ENCODE assay signal across 10 cellular contexts in the genomic region with DNA sequence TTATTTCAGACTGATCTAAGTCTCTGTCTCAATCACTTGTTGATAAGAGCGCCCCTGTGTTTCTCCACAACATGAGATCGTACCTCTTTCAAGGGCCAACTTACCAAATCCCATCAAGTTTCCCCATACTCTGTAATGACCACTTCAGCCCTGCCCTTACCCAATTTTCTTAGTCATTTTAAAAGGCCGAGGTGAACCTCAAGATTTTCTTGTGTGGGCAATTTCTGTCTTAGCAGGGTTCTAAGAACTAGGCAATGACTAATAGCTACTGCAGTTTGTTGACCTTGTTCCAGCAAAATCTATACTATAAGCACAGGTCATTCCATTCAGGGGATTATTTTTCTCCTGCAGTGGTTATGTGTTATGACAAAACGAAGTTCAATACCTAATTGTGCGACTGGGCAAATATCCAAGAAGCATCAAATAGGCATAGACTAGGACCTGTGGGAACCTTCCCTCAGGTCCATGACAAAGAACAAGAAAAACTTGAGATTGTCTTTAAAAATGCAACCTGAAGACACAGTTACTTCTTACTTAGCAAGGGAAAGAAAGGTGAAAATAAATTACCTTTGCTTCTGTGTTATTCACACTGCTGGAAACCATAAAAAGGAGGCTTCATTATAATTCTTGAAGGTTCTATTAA. TPM values are rescaled to one million over a fixed set of nuclear protein-coding genes. Genes with fewer than 3 reads are reported as not detected.
A peak's percentile ranks its signal among the peaks of the same experiment; 100 is the strongest.
DNase-seq lines count a peak whose midpoint lies in the region; ATAC-seq and TF ChIP-seq lines count a peak whose summit lies in the region.
"Had no signal": no experiment of that assay in that cellular context is flagged by ENCODE, and none has a peak within 500 bp of the region (broad histone marks: within the 10 kb centered on the region; RNA-seq: fewer than 3 reads in every experiment).

No MANE protein-coding gene starts in this region.

- H3K36me3 ChIP-seq in brain microvascular endothelial cell (replicated peaks), result no peaks in the 10 kb centered on the region
- H3K36me3 ChIP-seq in adrenal gland (replicated peaks in 1 of 2), result no peaks in the 10 kb centered on the region
- H3K36me3 ChIP-seq: pancreas, transverse colon had no signal

- peak overlapping the region; percentile 96 for H3K27ac Mint-ChIP-seq in activated T-cell treated with anti-CD3 and anti-CD28 coated beads, Interleukin-2, amount 50 U/mL, for 72 hours
- H3K27ac Mint-ChIP-seq in stimulated activated naive B cell treated with anti-CD40 and anti-IgM and Interleukin-4, amounts not matched to agents 10 μg/mL and 1 μg/mL and 100 μg/mL, for 72 hours, result peak overlapping the region; percentile 73

- DNase-seq in activated T-cell treated with anti-CD3 and anti-CD28 coated beads, Interleukin-2, amount 50 U/mL, for 72 hours, result peak; percentile 50 to 63
- DNase-seq in activated T-cell treated with anti-CD3 and anti-CD28 coated beads, Interleukin-2, amount 50 U/mL, for 1 hour, result no peak
- DNase-seq in HT1080 (ENCODE audit: low read depth), result peak; percentile 46
- peak; percentile 41 for DNase-seq in brain microvascular endothelial cell
- peak; percentile 39 for DNase-seq in stimulated activated naive B cell treated with anti-CD40 and anti-IgM and Interleukin-4, amounts not matched to agents 10 μg/mL and 1 μg/mL and 100 μg/mL, for 72 hours
- no peak for DNase-seq in AML-193 (lab: John Stamatoyannopoulos, UW)
- no peak for DNase-seq in mesenteric fat pad (ENCODE audit: low spot score)
- no peak for DNase-seq in adrenal gland
- DNase-seq: pancreas, transverse colon had no signal

- in situ Hi-C loops in brain microvascular endothelial cell (cut with HindIII; ENCODE audit: low pct_ligation_motif_present, low sequenced_read_pairs), result no loop called here

- peaks cover 2% of the 10 kb centered on the region for H3K27me3 Mint-ChIP-seq in activated T-cell treated with anti-CD3 and anti-CD28 coated beads, Interleukin-2, amount 50 U/mL, for 72 hours (ENCODE audit: low read depth)
- peaks cover 0 to 2% of the 10 kb centered on the region in 2 donors for H3K27me3 Mint-ChIP-seq in stimulated activated naive B cell treated with anti-CD40 and anti-IgM and Interleukin-4, amounts not matched to agents 10 μg/mL and 1 μg/mL and 100 μg/mL, for 72 hours

- peaks cover 49% of the 10 kb centered on the region for H3K4me1 Mint-ChIP-seq in activated T-cell treated with anti-CD3 and anti-CD28 coated beads, Interleukin-2, amount 50 U/mL, for 72 hours (ENCODE audit: low read depth)
- H3K4me1 Mint-ChIP-seq in stimulated activated naive B cell treated with anti-CD40 and anti-IgM and Interleukin-4, amounts not matched to agents 10 μg/mL and 1 μg/mL and 100 μg/mL, for 72 hours, result peaks cover 22 to 31% of the 10 kb centered on the region in 2 donors

- WGBS in adrenal gland, 4 donors, result 62 to 81% (median 75%) methylated on average over 5 of the region's 5 CpGs

- H3K36me3 Mint-ChIP-seq in activated T-cell treated with anti-CD3 and anti-CD28 coated beads, Interleukin-2, amount 50 U/mL, for 72 hours (ENCODE audit: insufficient read depth in 2 of 2), result peaks cover 31 to 33% of the 10 kb centered on the region in 2 donors
- H3K36me3 Mint-ChIP-seq in stimulated activated naive B cell treated with anti-CD40 and anti-IgM and Interleukin-4, amounts not matched to agents 10 μg/mL and 1 μg/mL and 100 μg/mL, for 72 hours, result peaks cover 15 to 23% of the 10 kb centered on the region in 2 donors

- no peak overlapping the region for H3K27ac ChIP-seq in brain microvascular endothelial cell
- no peak overlapping the region for H3K27ac ChIP-seq in adrenal gland
- H3K27ac ChIP-seq: pancreas, transverse colon had no signal

- intact Hi-C loops in adrenal gland (cut with DNase I), result no loop called here

- H3K9me3 Mint-ChIP-seq in activated T-cell treated with anti-CD3 and anti-CD28 coated beads, Interleukin-2, amount 50 U/mL, for 72 hours, result peaks cover 15 to 18% of the 10 kb centered on the region in 2 donors
- H3K9me3 Mint-ChIP-seq in stimulated activated naive B cell treated with anti-CD40 and anti-IgM and Interleukin-4, amounts not matched to agents 10 μg/mL and 1 μg/mL and 100 μg/mL, for 72 hours, result peaks cover 16 to 27% of the 10 kb centered on the region in 2 donors

- H3K4me3 Mint-ChIP-seq in activated T-cell treated with anti-CD3 and anti-CD28 coated beads, Interleukin-2, amount 50 U/mL, for 72 hours, result peak overlapping the region; percentile 65 to 89
- peak overlapping the region; percentile 14 to 39 for H3K4me3 Mint-ChIP-seq in stimulated activated naive B cell treated with anti-CD40 and anti-IgM and Interleukin-4, amounts not matched to agents 10 μg/mL and 1 μg/mL and 100 μg/mL, for 72 hours

- H3K4me3 ChIP-seq in brain microvascular endothelial cell (ENCODE audit: low read depth, low read length), result no peak overlapping the region
- peak overlapping the region in 1 of 4 donors; percentile 34 for H3K4me3 ChIP-seq in adrenal gland
- H3K4me3 ChIP-seq: pancreas had no signal

- TF ChIP-seq CTCF in brain microvascular endothelial cell (IDR thresholded peaks at IDR 0.05; ENCODE audit: low read depth, low read length, missing control alignments), result no peak
- TF ChIP-seq CTCF in adrenal gland (IDR thresholded peaks at IDR 0.05), result no peak

- H3K27me3 ChIP-seq in brain microvascular endothelial cell (replicated peaks) (no peaks in the 10 kb centered on the region), adrenal gland (no peaks in the 10 kb centered on the region)
- H3K27me3 ChIP-seq: pancreas, transverse colon had no signal

- H3K9me3 ChIP-seq in adrenal gland (replicated peaks in 1 of 3), result no peaks in the 10 kb centered on the region
- H3K9me3 ChIP-seq: pancreas had no signal

- no peak for TF ChIP-seq POLR2A in adrenal gland (IDR thresholded peaks at IDR 0.05)

- ATAC-seq in activated T-cell treated with anti-CD3 and anti-CD28 coated beads, Interleukin-2, amount 50 U/mL, for 72 hours (replicated peaks in 1 of 2), result peak; percentile 93
- peak; percentile 92 for ATAC-seq in stimulated activated naive B cell treated with anti-CD40 and anti-IgM and Interleukin-4, amounts not matched to agents 10 μg/mL and 1 μg/mL and 100 μg/mL, for 72 hours (replicated peaks)

- H3K4me1 ChIP-seq in adrenal gland (replicated peaks in 1 of 2), result no peaks in the 10 kb centered on the region
- H3K4me1 ChIP-seq: pancreas had no signal

RNA-seq across cellular contexts. Expression of a gene that starts 53.2 kb away (rescaled TPM):
- total RNA-seq in activated T-cell treated with anti-CD3 and anti-CD28 coated beads, Interleukin-2, amount 50 U/mL, for 72 hours, result 100 to 1,000 TPM in 1 of 2 donors, 10 to 100 TPM in 1; 89.7 to 126 TPM
- 32.1 and 34.4 TPM in 2 replicates for total RNA-seq in HT1080 (2014; rRNA removed; shearing (Covaris generic))
- 42.3 and 45.0 TPM in 2 replicates for polyA plus RNA-seq in HT1080 (2015; cell fraction: cytosol; rRNA removed)
- polyA plus RNA-seq in HT1080 (2015; cell fraction: nucleus; rRNA removed), result 122 and 166 TPM in 2 replicates
- total RNA-seq in mesenteric fat pad (23.7 TPM), adrenal gland (100 to 1,000 TPM in 1 of 8 donors, 10 to 100 TPM in 7; 40.9 to 104 (median 76.1) TPM)
- 10 to 100 TPM; 31.6 to 78.1 (median 77.7) TPM for polyA plus RNA-seq in adrenal gland

Comparison
In these comparisons a context has a peak if more than half of its experiments do, and no peak if none do; other contexts are left out.
1. DNase-seq: peak in activated T-cell treated with anti-CD3 and anti-CD28 coated beads, Interleukin-2, amount 50 U/mL, for 72 hours (2 of 2), HT1080 (single experiment), brain microvascular endothelial cell (single experiment) and stimulated activated naive B cell treated with anti-CD40 and anti-IgM and Interleukin-4, amounts not matched to agents 10 μg/mL and 1 μg/mL and 100 μg/mL, for 72 hours (single experiment); none in activated T-cell treated with anti-CD3 and anti-CD28 coated beads, Interleukin-2, amount 50 U/mL, for 1 hour (single experiment), AML-193 (0 of 2), mesenteric fat pad (single experiment) and adrenal gland (0 of 7).